ENCODE assay signal across 2 cellular contexts in genomic region chr7:105879782-105880181, GRCh38.
TF ChIP-seq lines count a peak whose summit lies in the region.

No MANE protein-coding gene starts in this region.

TF ChIP-seq in HepG2, 621 proteins besides CTCF, POLR2A, EP300 and RAD21:
- 0 out of 2 replicates have a peak, but pooled peaks have one; percentile 18 for TF ChIP-seq PBX2 (CRISPR knock-in tag; IDR thresholded peaks at IDR 0.05)
- no peak for TF ChIP-seq NFIC (IDR thresholded peaks at IDR 0.05; ENCODE audit: low read length)
TF ChIP-seq in HepG2: peak in this region for 1.

TF ChIP-seq in K562, 482 proteins besides CTCF, POLR2A, EP300 and RAD21:
- TF ChIP-seq RBBP5 (IDR thresholded peaks at IDR 0.05; ENCODE audit: borderline replicate concordance, insufficient read depth, low read length, poor library complexity, severe bottlenecking) = no peak
- peak; percentile 80 for TF ChIP-seq PKNOX1 (IDR thresholded peaks at IDR 0.05)
- no peak for TF ChIP-seq HDAC8 (tag; IDR thresholded peaks at IDR 0.05)
TF ChIP-seq in K562: peak in this region for 1.
